Comparison of ENCODE assay signal across 8 cellular contexts in genomic region chr1:42846257-42847110, GRCh38. TPM values are rescaled to one million over a fixed set of nuclear protein-coding genes. Genes with fewer than 3 reads are reported as not detected.
DNase-seq lines count a peak whose midpoint lies in the region; ATAC-seq and TF ChIP-seq lines count a peak whose summit lies in the region.

Gene ZNF691, plus strand, starts transcription at chr1:42846613. Its CDS starts 3,046 bp downstream, at chr1:42849659.

- no peak within 1 kb of the TSS for H2BK15ac ChIP-seq in H9 (ENCODE audit: low read depth, low read length)

- peaks cover 6% of the 10 kb centered on the region for H3K23me2 ChIP-seq in H9 (ENCODE audit: insufficient read length, low read depth, low read length, poor library complexity, severe bottlenecking)

- H3K4me1 ChIP-seq in H9 (ENCODE audit: insufficient read depth, low read length) (peaks cover 2% of the 10 kb centered on the region; the same call in 1 of the 2 replicates), foreskin keratinocyte (peaks cover 16% of the 10 kb centered on the region), neural progenitor cell (peaks cover 12% of the 10 kb centered on the region)

- H3T11ph ChIP-seq in H9 (ENCODE audit: low read length): no peak within 1 kb of the TSS

- peak within 1 kb of the TSS; percentile 86 for H3K4me2 ChIP-seq in H9 (ENCODE audit: insufficient read depth, insufficient read length, low read length)
- peak within 1 kb of the TSS; percentile 93 for H3K4me2 ChIP-seq in neural progenitor cell

- H3K9me3 ChIP-seq in H9 (ENCODE audit: control insufficient read depth, low read depth, low read length): no peaks in the 10 kb centered on the region
- no peaks in the 10 kb centered on the region for H3K9me3 ChIP-seq in neural progenitor cell (ENCODE audit: low read depth)

- H3K9me3 Mint-ChIP-seq in H9: peaks cover 0 to 3% of the 10 kb centered on the region in 2 experiments; a peak in 3 of 5 replicates
- H3K9me3 Mint-ChIP-seq in neural progenitor cell: peaks cover 15% of the 10 kb centered on the region

- H2AFZ ChIP-seq in H9 (ENCODE audit: low read length): no peak within 1 kb of the TSS
- H2AFZ ChIP-seq in neural progenitor cell (replicated peaks): peak within 1 kb of the TSS; percentile 96

- H3K9ac ChIP-seq in H9 (ENCODE audit: extremely low read depth, insufficient read length, low read length) (peak within 1 kb of the TSS; percentile 67), neural progenitor cell (peak within 1 kb of the TSS; percentile 57)

- H3K36me3 ChIP-seq in neural progenitor cell: peaks cover 4% of the 10 kb centered on the region

- H3K79me2 ChIP-seq in H9 (ENCODE audit: insufficient read depth, low read length) (no peaks in the 10 kb centered on the region; the same call in 1 of the 2 replicates), neural progenitor cell (ENCODE audit: low read depth) (peaks cover 32% of the 10 kb centered on the region)

- DNase-seq in GDM1 (lab: John Stamatoyannopoulos, UW) (peak; percentile 93), H9 (peak; percentile 97), M059J (ENCODE audit: low read depth) (peak; percentile 98), SIG-M5 (lab: John Stamatoyannopoulos, UW) (peak; percentile 85), activated gamma-delta T cell treated with Interleukin-2 at 50 U/mL for 16 hours (peak; percentile 83), foreskin keratinocyte (peak; percentile 90 to 95), neural progenitor cell (ENCODE audit: low spot score) (peak; percentile 98), stromal cell of bone marrow (ENCODE audit: low read depth) (peak; percentile 97)

- H2BK20ac ChIP-seq in H9 (ENCODE audit: low read depth, low read length, poor library complexity, severe bottlenecking): no peak within 1 kb of the TSS

- peak; percentile 96 for ATAC-seq in foreskin keratinocyte

- H4K5ac ChIP-seq in H9 (ENCODE audit: insufficient read length, low read depth, low read length): no peak within 1 kb of the TSS

- H3K27ac Mint-ChIP-seq in H9: peak within 1 kb of the TSS; percentile 9 to 77 (median 63)
- H3K27ac Mint-ChIP-seq in neural progenitor cell: peak within 1 kb of the TSS; percentile 52

- H3K18ac ChIP-seq in H9 (ENCODE audit: insufficient read length, low read depth, low read length): no peak within 1 kb of the TSS

- H3K79me1 ChIP-seq in H9 (ENCODE audit: insufficient read depth, low read depth, low read length, poor library complexity, severe bottlenecking): peaks cover 4% of the 10 kb centered on the region

- TF ChIP-seq CTCF in H9 (conservative IDR thresholded peaks at IDR 0.05) (peak; percentile 49; the same call in 2 of the 3 replicates), foreskin keratinocyte (conservative IDR thresholded peaks at IDR 0.05) (peak; percentile 67), neural progenitor cell (IDR thresholded peaks at IDR 0.05) (peak; percentile 51)

- no peaks in the 10 kb centered on the region for H4K20me1 ChIP-seq in H9 (ENCODE audit: control insufficient read depth, insufficient read depth, insufficient read length)
- peaks cover 14% of the 10 kb centered on the region for H4K20me1 ChIP-seq in neural progenitor cell (ENCODE audit: low read depth)

- H3K27ac ChIP-seq in H9 (ENCODE audit: insufficient read length, low read depth, low read length) (no peak within 1 kb of the TSS), foreskin keratinocyte (peak within 1 kb of the TSS; percentile 52), neural progenitor cell (no peak within 1 kb of the TSS)

- H3K14ac ChIP-seq in H9 (ENCODE audit: insufficient read depth, low read length): peak within 1 kb of the TSS; percentile 31; the same call in 1 of the 2 replicates

- peak within 1 kb of the TSS; percentile 78 for H3K4me3 ChIP-seq in neural progenitor cell

- H2AK5ac ChIP-seq in H9 (ENCODE audit: insufficient read length, low read length): no peak within 1 kb of the TSS

- H3K4me3 Mint-ChIP-seq in H9: peak within 1 kb of the TSS; percentile 93 to 94
- H3K4me3 Mint-ChIP-seq in neural progenitor cell: peak within 1 kb of the TSS; percentile 95

- no peaks in the 10 kb centered on the region for H3K27me3 ChIP-seq in H9 (ENCODE audit: insufficient read depth, low read length)
- H3K27me3 ChIP-seq in foreskin keratinocyte: no peaks in the 10 kb centered on the region
- no peaks in the 10 kb centered on the region for H3K27me3 ChIP-seq in neural progenitor cell

- H3K56ac ChIP-seq in H9 (ENCODE audit: insufficient read length, low read depth, low read length): no peak within 1 kb of the TSS

- H3K36me3 Mint-ChIP-seq in H9 (ENCODE audit: insufficient read depth in 1 of 3, low read depth in 3 of 3) (peaks cover 33 to 53% (median 34%) of the 10 kb centered on the region in 3 experiments), neural progenitor cell (peaks cover 33% of the 10 kb centered on the region)

- no peaks in the 10 kb centered on the region for H3K27me3 Mint-ChIP-seq in H9 (ENCODE audit: low read depth)
- H3K27me3 Mint-ChIP-seq in neural progenitor cell (ENCODE audit: insufficient read depth, low read depth): no peaks in the 10 kb centered on the region

- no peak within 1 kb of the TSS for H4K91ac ChIP-seq in H9 (ENCODE audit: insufficient read length, low read depth, low read length)

- H3K4ac ChIP-seq in H9 (ENCODE audit: low read depth, low read length): no peak within 1 kb of the TSS

- H2BK5ac ChIP-seq in H9 (ENCODE audit: insufficient read length, low read length): no peak within 1 kb of the TSS

- no peak within 1 kb of the TSS for H3K23ac ChIP-seq in H9 (ENCODE audit: insufficient read length, low read depth, low read length)

- no peak within 1 kb of the TSS for H2BK12ac ChIP-seq in H9 (ENCODE audit: insufficient read length, low read depth, low read length)

- peaks cover 12% of the 10 kb centered on the region for H3F3A ChIP-seq in neural progenitor cell (ENCODE audit: low read depth)

- no peak within 1 kb of the TSS for H4K8ac ChIP-seq in H9 (replicated peaks; ENCODE audit: insufficient read length, low read depth, low read length)

- H3K4me1 Mint-ChIP-seq in H9 (peaks cover 20 to 25% of the 10 kb centered on the region in 2 experiments), neural progenitor cell (peaks cover 16% of the 10 kb centered on the region)

- H2BK120ac ChIP-seq in H9 (ENCODE audit: low read depth, low read length, poor library complexity, severe bottlenecking): no peak within 1 kb of the TSS

- no CpG with 5 or more reads among the region's 50 CpGs for WGBS in H9 (ENCODE audit: extremely low coverage, insufficient read length, low lambda C conversion rate)

RNA-seq across cellular contexts. Expression of gene ZNF691, which starts in this region (rescaled TPM):
- total RNA-seq in H9 (2021) (18.6 and 20.1 TPM in 2 replicates), foreskin keratinocyte (5.9 and 6.3 TPM in 2 replicates), neural progenitor cell (ENCODE audit: low replicate concordance) (17.6 and 20.8 TPM in 2 replicates)
- 12.3 and 13.3 TPM in 2 replicates for total RNA-seq in M059J (2014; rRNA removed; shearing (Covaris generic))
- 5.6 and 6.1 TPM in 2 replicates for polyA plus RNA-seq in foreskin keratinocyte
